In genomic region chr13:21287331-21287907, GRCh38 we compare ENCODE assay signal across 33 cellular contexts.
"Had no signal": no experiment of that assay in that cellular context is flagged by ENCODE, and none has a peak within 500 bp of the region (broad histone marks: within the 10 kb centered on the region; RNA-seq: fewer than 3 reads in every experiment).

No MANE protein-coding gene starts in this region.

- H3K4me1 ChIP-seq: ascending aorta, breast epithelium, colonic mucosa, esophagus squamous epithelium, gastroesophageal sphincter, heart right ventricle had no signal

- H3K27ac Mint-ChIP-seq: activated B cell treated with CpG ODN at 0.5 μM for 24 hours; activated CD4-positive, alpha-beta memory T cell treated with anti-CD3 and anti-CD28 coated beads for 36 hours; activated CD8-positive, alpha-beta memory T cell treated with anti-CD3 and anti-CD28 coated beads, Interleukin-2, amount 10 ng/mL, durations not matched to agents 7 days and 5 days; activated CD8-positive, alpha-beta T cell treated with anti-CD3 and anti-CD28 coated beads, Interleukin-2, amount 10 ng/mL, durations not matched to agents 7 days and 5 days; activated naive CD4-positive, alpha-beta T cell treated with anti-CD3 and anti-CD28 coated beads for 36 hours; activated naive CD4-positive, alpha-beta T cell treated with anti-CD3 and anti-CD28 coated beads, Interleukin-2, amount 50 U/mL, for 72 hours; activated naive CD8-positive, alpha-beta T cell treated with anti-CD3 and anti-CD28 coated beads, Interleukin-2, amount 10 ng/mL, durations not matched to agents 7 days and 5 days; activated T-helper 1 cell treated with anti-CD3 and anti-CD28 coated beads, Interleukin-12 subunit alpha, Interleukin-12 subunit beta, Interleukin-2, Interleukin-4 antibody, amounts not matched to agents 30 ng/mL and 10 ng/mL and 1 ng/mL, durations not matched to agents 14 hours and 24 hours and 36 hours; activated T-helper 2 cell treated with anti-CD3 and anti-CD28 coated beads, Interferon-gamma antibody, Interleukin-2, Interleukin-4, amounts not matched to agents 10 μg/mL and 5 μg/mL and 100 μg/mL, durations not matched to agents 14 hours and 24 hours and 36 hours; brain; T-helper 17 cell; T-helper 2 cell treated with Interferon-gamma antibody and Interleukin-4, amounts not matched to agents 5 μg/mL and 100 μg/mL, for 36 hours had no signal

- H3K27me3 ChIP-seq: ascending aorta, breast epithelium, cardiac muscle cell, colonic mucosa, gastroesophageal sphincter had no signal

- FAIRE-seq: endometrium, endothelial cell of umbilical vein had no signal

- H3K36me3 ChIP-seq: ascending aorta, breast epithelium, cardiac muscle cell, colonic mucosa, esophagus squamous epithelium, gastroesophageal sphincter, heart right ventricle had no signal

- H3K36me3 Mint-ChIP-seq: activated CD8-positive, alpha-beta memory T cell treated with anti-CD3 and anti-CD28 coated beads, Interleukin-2, amount 10 ng/mL, durations not matched to agents 7 days and 5 days; activated naive CD4-positive, alpha-beta T cell treated with anti-CD3 and anti-CD28 coated beads, Interleukin-2, amount 50 U/mL, for 72 hours; activated naive CD8-positive, alpha-beta T cell treated with anti-CD3 and anti-CD28 coated beads, Interleukin-2, amount 10 ng/mL, durations not matched to agents 7 days and 5 days; brain had no signal

- H3K9me3 Mint-ChIP-seq: activated B cell treated with CpG ODN at 0.5 μM for 24 hours; activated naive CD8-positive, alpha-beta T cell treated with anti-CD3 and anti-CD28 coated beads, Interleukin-2, amount 10 ng/mL, durations not matched to agents 7 days and 5 days; activated T-helper 1 cell treated with anti-CD3 and anti-CD28 coated beads, Interleukin-12 subunit alpha, Interleukin-12 subunit beta, Interleukin-2, Interleukin-4 antibody, amounts not matched to agents 30 ng/mL and 10 ng/mL and 1 ng/mL, durations not matched to agents 14 hours and 24 hours and 36 hours; T-helper 2 cell treated with Interferon-gamma antibody and Interleukin-4, amounts not matched to agents 5 μg/mL and 100 μg/mL, for 36 hours had no signal

- H3K27ac ChIP-seq: ascending aorta, breast epithelium, cardiac muscle cell, colonic mucosa, epithelial cell of prostate, esophagus squamous epithelium, gastroesophageal sphincter, heart right ventricle had no signal

- H3K4me1 Mint-ChIP-seq: activated B cell treated with CpG ODN at 0.5 μM for 24 hours; activated CD8-positive, alpha-beta memory T cell treated with anti-CD3 and anti-CD28 coated beads, Interleukin-2, amount 10 ng/mL, durations not matched to agents 7 days and 5 days; activated naive CD8-positive, alpha-beta T cell treated with anti-CD3 and anti-CD28 coated beads, Interleukin-2, amount 10 ng/mL, durations not matched to agents 7 days and 5 days; brain; T-helper 17 cell had no signal

- DNase-seq: activated B cell treated with CpG ODN at 0.5 μM for 24 hours; activated CD4-positive, alpha-beta memory T cell treated with anti-CD3 and anti-CD28 coated beads for 36 hours; activated CD4-positive, alpha-beta T cell treated with anti-CD3 and anti-CD28 coated beads for 48 hours; activated CD8-positive, alpha-beta memory T cell treated with anti-CD3 and anti-CD28 coated beads, Interleukin-2, amount 10 ng/mL, durations not matched to agents 7 days and 5 days; activated CD8-positive, alpha-beta memory T cell treated with anti-CD3 and anti-CD28 coated beads, Interleukin-2, amount 50 U/mL, for 4 hours; activated CD8-positive, alpha-beta T cell treated with anti-CD3 and anti-CD28 coated beads, Interleukin-2, amount 10 ng/mL, durations not matched to agents 7 days and 5 days; activated effector memory CD4-positive, alpha-beta T cell treated with anti-CD3 and anti-CD28 coated beads, Interleukin-2, amount 50 U/mL, for 16 hours; activated naive CD4-positive, alpha-beta T cell treated with anti-CD3 and anti-CD28 coated beads for 36 hours; activated naive CD8-positive, alpha-beta T cell treated with anti-CD3 and anti-CD28 coated beads, Interleukin-2, amount 10 ng/mL, durations not matched to agents 7 days and 5 days; activated T-cell treated with anti-CD3 and anti-CD28 coated beads, Interleukin-2, amount 50 U/mL, for 1 hour; activated T-cell treated with anti-CD3 and anti-CD28 coated beads, Interleukin-2, amount 50 U/mL, for 48 hours; central memory CD4-positive, alpha-beta T cell; cerebellar nuclear complex; colonic mucosa; effector CD8-positive, alpha-beta T cell; esophagus squamous epithelium; foreskin melanocyte; heart right ventricle; T-helper 1 cell; T-helper 17 cell had no signal

- H3K4me3 Mint-ChIP-seq: activated B cell treated with CpG ODN at 0.5 μM for 24 hours; activated CD4-positive, alpha-beta memory T cell treated with anti-CD3 and anti-CD28 coated beads for 36 hours; activated CD8-positive, alpha-beta memory T cell treated with anti-CD3 and anti-CD28 coated beads, Interleukin-2, amount 10 ng/mL, durations not matched to agents 7 days and 5 days; activated CD8-positive, alpha-beta T cell treated with anti-CD3 and anti-CD28 coated beads, Interleukin-2, amount 10 ng/mL, durations not matched to agents 7 days and 5 days; activated naive CD4-positive, alpha-beta T cell treated with anti-CD3 and anti-CD28 coated beads for 36 hours; activated naive CD8-positive, alpha-beta T cell treated with anti-CD3 and anti-CD28 coated beads, Interleukin-2, amount 10 ng/mL, durations not matched to agents 7 days and 5 days; activated T-helper 1 cell treated with anti-CD3 and anti-CD28 coated beads, Interleukin-12 subunit alpha, Interleukin-12 subunit beta, Interleukin-2, Interleukin-4 antibody, amounts not matched to agents 30 ng/mL and 10 ng/mL and 1 ng/mL, durations not matched to agents 14 hours and 24 hours and 36 hours; brain; T-helper 17 cell; T-helper 2 cell treated with Interferon-gamma antibody and Interleukin-4, amounts not matched to agents 5 μg/mL and 100 μg/mL, for 36 hours had no signal

- H3K4me3 ChIP-seq: ascending aorta, breast epithelium, cardiac muscle cell, colonic mucosa, esophagus squamous epithelium, gastroesophageal sphincter, heart right ventricle had no signal

- H3K9me3 ChIP-seq: ascending aorta, breast epithelium, colonic mucosa, esophagus squamous epithelium, gastroesophageal sphincter had no signal

- ATAC-seq: activated CD4-positive, CD25-positive, alpha-beta regulatory T cell treated with anti-CD3 and anti-CD28 coated beads, Interleukin-2, amount 50 U/mL, for 24 hours; activated CD8-positive, alpha-beta memory T cell treated with anti-CD3 and anti-CD28 coated beads, Interleukin-2, amount 10 ng/mL, durations not matched to agents 7 days and 5 days; activated CD8-positive, alpha-beta T cell treated with anti-CD3 and anti-CD28 coated beads, Interleukin-2, amount 10 ng/mL, durations not matched to agents 7 days and 5 days; activated naive CD4-positive, alpha-beta T cell treated with anti-CD3 and anti-CD28 coated beads, Interleukin-2, amount 50 U/mL, for 72 hours; gastroesophageal sphincter; heart right ventricle; T-helper 17 cell had no signal
